ENCODE assay signal across 7 cellular contexts in genomic region chr19:6464070-6464873, GRCh38. TPM values are rescaled to one million over a fixed set of nuclear protein-coding genes. Genes with fewer than 3 reads are reported as not detected.
DNase-seq lines count a peak whose midpoint lies in the region; ATAC-seq, FAIRE-seq and TF ChIP-seq lines count a peak whose summit lies in the region.

A gene with protein sequence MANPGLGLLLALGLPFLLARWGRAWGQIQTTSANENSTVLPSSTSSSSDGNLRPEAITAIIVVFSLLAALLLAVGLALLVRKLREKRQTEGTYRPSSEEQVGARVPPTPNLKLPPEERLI (plus strand): TSS chr19:6464271. CDS start chr19:6464702, 431 bp downstream.

- POLR2A ChIA-PET in activated CD4-positive, alpha-beta memory T cell treated with anti-CD3 and anti-CD28 coated beads for 36 hours (lab: Charles Lee): interaction anchor here (0.7 kb wide), 1 partner anchor 78 kb away, joined by 3 read pairs; no protein-coding TSS in a partner anchor

- H3K79me2 ChIP-seq in keratinocyte (ENCODE audit: control insufficient read depth, insufficient read depth, low read length): no peaks in the 10 kb centered on the region

- intact Hi-C loops in activated CD4-positive, alpha-beta memory T cell treated with anti-CD3 and anti-CD28 coated beads for 36 hours (cut with micrococcal nuclease): loop anchor here (5.0 kb wide), 1 partner anchor 53 kb away; no protein-coding TSS in a partner anchor

- H3K27ac ChIP-seq in keratinocyte (ENCODE audit: control insufficient read depth, insufficient read depth, low read length): peak within 1 kb of the TSS; percentile 58

- ATAC-seq in GM21528 (IDR thresholded peaks at IDR 0.05; ENCODE audit: low FRiP score, unreplicated experiment): no peak

- DNase-seq in NCI-H1105 treated with DMSO at 0.1 percent for 48 hours (lab: John Stamatoyannopoulos, UW) (peak; percentile 85), keratinocyte (ENCODE audit: low read depth, low spot score) (no peak), NCI-H2081 treated with DMSO at 0.1 percent for 48 hours (lab: John Stamatoyannopoulos, UW) (no peak), NCI-H1092 (lab: John Stamatoyannopoulos, UW) (no peak)
- peak; percentile 58 for DNase-seq in activated CD4-positive, alpha-beta memory T cell treated with anti-CD3 and anti-CD28 coated beads for 36 hours
- peak; percentile 15 for DNase-seq in stimulated activated naive CD4-positive, alpha-beta T cell treated with Interleukin-2 at 50 U/mL for 16 hours (lab: John Stamatoyannopoulos, UW)

- peak within 1 kb of the TSS; percentile 79 for H3K9ac ChIP-seq in keratinocyte (ENCODE audit: control insufficient read depth, extremely low read depth, insufficient read depth, low read length)

- peaks cover 15% of the 10 kb centered on the region for H3K4me1 Mint-ChIP-seq in activated CD4-positive, alpha-beta memory T cell treated with anti-CD3 and anti-CD28 coated beads for 36 hours (ENCODE audit: low read depth)

- dilution Hi-C loops in keratinocyte (cut with MboI; ENCODE audit: extremely low pct_ligation_motif_present, low sequenced_read_pairs): no loop called here

- H2AFZ ChIP-seq in keratinocyte (ENCODE audit: control insufficient read depth, low read length): peak within 1 kb of the TSS; percentile 88

- CTCF ChIA-PET in activated CD4-positive, alpha-beta memory T cell treated with anti-CD3 and anti-CD28 coated beads for 36 hours (lab: Charles Lee): interaction anchor here (1.2 kb wide), 1 partner anchor 17 kb away, joined by 3 read pairs; the partner anchor contains the start of gene DENND1C

- no peak within 1 kb of the TSS for H3K27ac Mint-ChIP-seq in activated CD4-positive, alpha-beta memory T cell treated with anti-CD3 and anti-CD28 coated beads for 36 hours

- H3K36me3 ChIP-seq in keratinocyte (ENCODE audit: control insufficient read depth in 2 of 2, extremely low read depth in 1 of 2, insufficient read depth in 2 of 2, low read length in 2 of 2): peaks cover 0 to 6% of the 10 kb centered on the region in 2 experiments

- H3K9me1 ChIP-seq in keratinocyte (ENCODE audit: control insufficient read depth, extremely low read depth, insufficient read depth, low read length): no peaks in the 10 kb centered on the region

- peaks cover 7% of the 10 kb centered on the region for H3K36me3 Mint-ChIP-seq in activated CD4-positive, alpha-beta memory T cell treated with anti-CD3 and anti-CD28 coated beads for 36 hours

- TF ChIP-seq CTCF in keratinocyte (optimal IDR thresholded peaks at IDR 0.05 in 1 of 3, IDR thresholded peaks at IDR 0.05 in 1 of 3, conservative IDR thresholded peaks at IDR 0.05 in 1 of 3; ENCODE audit: extremely low read depth in 1 of 3, insufficient read depth in 2 of 3, low read length in 3 of 3): no peak

- H3K9me3 ChIP-seq in keratinocyte (ENCODE audit: control insufficient read depth, low read depth, low read length): no peaks in the 10 kb centered on the region

- no peaks in the 10 kb centered on the region for H3K9me3 Mint-ChIP-seq in activated CD4-positive, alpha-beta memory T cell treated with anti-CD3 and anti-CD28 coated beads for 36 hours

- H3K4me3 Mint-ChIP-seq in activated CD4-positive, alpha-beta memory T cell treated with anti-CD3 and anti-CD28 coated beads for 36 hours: peak within 1 kb of the TSS; percentile 32

- FAIRE-seq in keratinocyte (lab: Jason Lieb, UNC): peak; percentile 82

- no peaks in the 10 kb centered on the region for H3K27me3 Mint-ChIP-seq in activated CD4-positive, alpha-beta memory T cell treated with anti-CD3 and anti-CD28 coated beads for 36 hours

- no peaks in the 10 kb centered on the region for H3K27me3 ChIP-seq in keratinocyte (ENCODE audit: control insufficient read depth, extremely low read depth, insufficient read depth, low read length)

- H3K4me3 ChIP-seq in keratinocyte (ENCODE audit: control insufficient read depth in 2 of 3, extremely low read depth in 1 of 3, insufficient read depth in 2 of 3, low read depth in 1 of 3, low read length in 3 of 3): peak within 1 kb of the TSS; percentile 76 to 82 (median 80)

- peaks cover 9% of the 10 kb centered on the region for H3K4me1 ChIP-seq in keratinocyte (ENCODE audit: control insufficient read depth, extremely low read depth, insufficient read depth, low read length)

- H4K20me1 ChIP-seq in keratinocyte (ENCODE audit: control insufficient read depth, extremely low read depth, insufficient read depth, low read length): no peaks in the 10 kb centered on the region

- H3K4me2 ChIP-seq in keratinocyte (ENCODE audit: control insufficient read depth, extremely low read depth, insufficient read depth, low read depth, low read length): peak within 1 kb of the TSS; percentile 89

RNA-seq across cellular contexts. Expression of the gene that starts here (rescaled TPM):
- 1 to 10 TPM; 1.6 to 2.4 TPM for total RNA-seq in activated CD4-positive, alpha-beta memory T cell treated with anti-CD3 and anti-CD28 coated beads for 36 hours
- polyA plus RNA-seq in keratinocyte: 5.5 to 11.9 TPM (median 6.1 TPM) in 3 replicates
- 10.4 TPM for polyA plus RNA-seq in keratinocyte (2011; ENCODE audit: low read depth)
- polyA plus RNA-seq in keratinocyte (2011; cell fraction: cytosol; rRNA removed): 5.8 and 15.3 TPM in 2 replicates
- polyA plus RNA-seq in keratinocyte (2011; cell fraction: nucleus; rRNA removed): 6.8 and 8.7 TPM in 2 replicates
- 12.2 and 39.9 TPM in 2 replicates for polyA plus RNA-seq in keratinocyte (2012; ENCODE audit: low replicate concordance)
- polyA minus RNA-seq in keratinocyte: 1.8 to 8.9 TPM (median 6.4 TPM) in 3 replicates
- 13.2 TPM for polyA minus RNA-seq in keratinocyte (2011; cell fraction: cytosol; rRNA and poly(A)+ RNA removed)
- 5.7 and 7.7 TPM in 2 replicates for polyA minus RNA-seq in keratinocyte (2011; cell fraction: nucleus; rRNA and poly(A)+ RNA removed)

Comparison
In these comparisons a context has a peak if more than half of its experiments do, and no peak if none do; other contexts are left out.
1. DNase-seq: peak in NCI-H1105 treated with DMSO at 0.1 percent for 48 hours (single experiment), activated CD4-positive, alpha-beta memory T cell treated with anti-CD3 and anti-CD28 coated beads for 36 hours (single experiment) and stimulated activated naive CD4-positive, alpha-beta T cell treated with Interleukin-2 at 50 U/mL for 16 hours (single experiment); none in keratinocyte (single experiment), NCI-H2081 treated with DMSO at 0.1 percent for 48 hours (single experiment) and NCI-H1092 (single experiment).